In genomic region chr7:30740417-30741181, GRCh38 we compare ENCODE assay signal across 9 cellular contexts. TPM values are rescaled to one million over a fixed set of nuclear protein-coding genes. Genes with fewer than 3 reads are reported as not detected.
DNase-seq lines count a peak whose midpoint lies in the region; ATAC-seq and TF ChIP-seq lines count a peak whose summit lies in the region.
"Had no signal": no experiment of that assay in that cellular context is flagged by ENCODE, and none has a peak within 500 bp of the region (broad histone marks: within the 10 kb centered on the region; RNA-seq: fewer than 3 reads in every experiment).

No MANE protein-coding gene starts in this region.

- H3F3A ChIP-seq in PC-9 (ENCODE audit: insufficient read depth, low read depth) (no peaks in the 10 kb centered on the region), neural progenitor cell (ENCODE audit: low read depth) (no peaks in the 10 kb centered on the region)

- TF ChIP-seq EP300 in Ishikawa (IDR thresholded peaks at IDR 0.05; ENCODE audit: borderline replicate concordance) = no peak

- H3K4me1 ChIP-seq in A673 (ENCODE audit: insufficient read depth, low read length, poor library complexity, severe bottlenecking) = no peaks in the 10 kb centered on the region
- H3K4me1 ChIP-seq in PC-9 (replicated peaks; ENCODE audit: insufficient read depth) = 0 out of 2 replicates have a peak, but pooled peaks cover 4% of the 10 kb centered on the region
- no peaks in the 10 kb centered on the region for H3K4me1 ChIP-seq in fibroblast of lung (ENCODE audit: control insufficient read depth, extremely low read depth, insufficient read depth, low read length)
- H3K4me1 ChIP-seq in neural progenitor cell = no peaks in the 10 kb centered on the region

- H3K36me3 ChIP-seq in A673 (ENCODE audit: insufficient read depth, low read length, poor library complexity, severe bottlenecking) (no peaks in the 10 kb centered on the region), PC-9 (ENCODE audit: low read depth) (no peaks in the 10 kb centered on the region), fibroblast of lung (ENCODE audit: control insufficient read depth, insufficient read depth, low read length) (no peaks in the 10 kb centered on the region), neural progenitor cell (no peaks in the 10 kb centered on the region)

- H3K4me1 Mint-ChIP-seq in activated T-cell treated with anti-CD3 and anti-CD28 coated beads, Interleukin-2, amount 50 U/mL, for 72 hours (ENCODE audit: low read depth) = peaks cover 32% of the 10 kb centered on the region
- no peaks in the 10 kb centered on the region for H3K4me1 Mint-ChIP-seq in neural progenitor cell

- peaks cover 0 to 3% of the 10 kb centered on the region in 2 donors for H3K36me3 Mint-ChIP-seq in activated T-cell treated with anti-CD3 and anti-CD28 coated beads, Interleukin-2, amount 50 U/mL, for 72 hours (ENCODE audit: insufficient read depth in 2 of 2)
- H3K36me3 Mint-ChIP-seq in neural progenitor cell = no peaks in the 10 kb centered on the region

- H3K9me3 Mint-ChIP-seq in activated T-cell treated with anti-CD3 and anti-CD28 coated beads, Interleukin-2, amount 50 U/mL, for 72 hours = peaks cover 0 to 2% of the 10 kb centered on the region in 2 donors
- peaks cover under 1% of the 10 kb centered on the region for H3K9me3 Mint-ChIP-seq in neural progenitor cell
- H3K9me3 Mint-ChIP-seq: stimulated activated naive CD8-positive, alpha-beta T cell treated with anti-CD3 and anti-CD28 coated beads, Interleukin-15, Interleukin-2, amounts not matched to agents 100 ng/mL and 50 ng/mL, for 24 hours had no signal

- no peak overlapping the region for H3K27ac Mint-ChIP-seq in activated T-cell treated with anti-CD3 and anti-CD28 coated beads, Interleukin-2, amount 50 U/mL, for 72 hours
- H3K27ac Mint-ChIP-seq in neural progenitor cell = no peak overlapping the region
- H3K27ac Mint-ChIP-seq: stimulated activated naive CD8-positive, alpha-beta T cell treated with anti-CD3 and anti-CD28 coated beads, Interleukin-15, Interleukin-2, amounts not matched to agents 100 ng/mL and 50 ng/mL, for 24 hours had no signal

- H4K20me1 ChIP-seq in PC-9 (ENCODE audit: insufficient read depth) = no peaks in the 10 kb centered on the region
- H4K20me1 ChIP-seq in fibroblast of lung (ENCODE audit: control insufficient read depth, extremely low read depth, insufficient read depth, low read length) = no peaks in the 10 kb centered on the region
- H4K20me1 ChIP-seq in neural progenitor cell (ENCODE audit: low read depth) = peaks cover 4% of the 10 kb centered on the region

- TF ChIP-seq CTCF in A673 (conservative IDR thresholded peaks at IDR 0.05; ENCODE audit: low read depth, low read length) (peak; percentile 97), PC-9 (conservative IDR thresholded peaks at IDR 0.05) (peak; percentile 100), fibroblast of lung (conservative IDR thresholded peaks at IDR 0.05 in 1 of 2, IDR thresholded peaks at IDR 0.05 in 1 of 2; ENCODE audit: low read depth in 1 of 2, low read length in 2 of 2) (peak; percentile 99), neural progenitor cell (IDR thresholded peaks at IDR 0.05) (peak; percentile 99)

- H3K9me3 ChIP-seq in A673 (ENCODE audit: low read depth, low read length, poor library complexity, severe bottlenecking) (no peaks in the 10 kb centered on the region), PC-9 (ENCODE audit: insufficient read depth, low read depth) (no peaks in the 10 kb centered on the region), fibroblast of lung (ENCODE audit: control insufficient read depth, insufficient read depth, low read depth, low read length) (no peaks in the 10 kb centered on the region), neural progenitor cell (ENCODE audit: low read depth) (no peaks in the 10 kb centered on the region)

- no peak overlapping the region for H2AFZ ChIP-seq in PC-9
- no peak overlapping the region for H2AFZ ChIP-seq in fibroblast of lung (ENCODE audit: low read length)
- H2AFZ ChIP-seq in neural progenitor cell (replicated peaks) = no peak overlapping the region

- H3K27ac ChIP-seq in A673 (ENCODE audit: low read depth, low read length, poor library complexity, severe bottlenecking) (no peak overlapping the region), PC-9 (no peak overlapping the region), fibroblast of lung (ENCODE audit: insufficient read depth, low read length) (no peak overlapping the region), neural progenitor cell (no peak overlapping the region)

- H3K27me3 Mint-ChIP-seq in activated T-cell treated with anti-CD3 and anti-CD28 coated beads, Interleukin-2, amount 50 U/mL, for 72 hours (ENCODE audit: low read depth) = no peaks in the 10 kb centered on the region
- peaks cover 9% of the 10 kb centered on the region for H3K27me3 Mint-ChIP-seq in neural progenitor cell (ENCODE audit: insufficient read depth, low read depth)
- H3K27me3 Mint-ChIP-seq: stimulated activated naive CD8-positive, alpha-beta T cell treated with anti-CD3 and anti-CD28 coated beads, Interleukin-15, Interleukin-2, amounts not matched to agents 100 ng/mL and 50 ng/mL, for 24 hours had no signal

- no peak overlapping the region for H3K4me3 Mint-ChIP-seq in activated T-cell treated with anti-CD3 and anti-CD28 coated beads, Interleukin-2, amount 50 U/mL, for 72 hours
- H3K4me3 Mint-ChIP-seq in neural progenitor cell = no peak overlapping the region
- H3K4me3 Mint-ChIP-seq: stimulated activated naive CD8-positive, alpha-beta T cell treated with anti-CD3 and anti-CD28 coated beads, Interleukin-15, Interleukin-2, amounts not matched to agents 100 ng/mL and 50 ng/mL, for 24 hours had no signal

- no TSS peak for BruUV-seq in A673 (replicated peaks; lab: Mats Ljungman, UMichigan)
- no TSS peak for BruUV-seq in PC-9 (replicated peaks; lab: Mats Ljungman, UMichigan)

- no peak overlapping the region for H3K9ac ChIP-seq in fibroblast of lung (ENCODE audit: insufficient read depth, low read length)
- H3K9ac ChIP-seq in neural progenitor cell = no peak overlapping the region

- DNase-seq in A673 (ENCODE audit: low spot score) (peak; percentile 73), PC-9 (peak; percentile 63 to 85), fibroblast of lung (ENCODE audit: low read depth in 2 of 2) (peak; percentile 34 to 60), neural progenitor cell (ENCODE audit: low spot score) (peak; percentile 80), stromal cell of bone marrow (ENCODE audit: low read depth) (peak; percentile 27)
- DNase-seq in activated T-cell treated with anti-CD3 and anti-CD28 coated beads, Interleukin-2, amount 50 U/mL, for 72 hours = peak; percentile 79 to 84

- TF ChIP-seq RAD21 in Ishikawa (IDR thresholded peaks at IDR 0.05; ENCODE audit: low read depth) = peak; percentile 97

- intact Hi-C loops in A673 (cut with micrococcal nuclease; ENCODE audit: unreplicated experiment) (loop anchor here (2.0 to 10.0 kb wide), 4 partner anchors 116 to 464 kb away; no protein-coding TSS in a partner anchor), PC-9 (cut with micrococcal nuclease; ENCODE audit: unreplicated experiment) (loop anchor here (1.0 to 10.0 kb wide), 8 partner anchors 58 to 1818 kb away; partner anchors contain the start of gene CRHR2)

- no peaks in the 10 kb centered on the region for H3K27me3 ChIP-seq in A673 (replicated peaks; ENCODE audit: insufficient read depth, low read depth, low read length, poor library complexity)
- peaks cover 35% of the 10 kb centered on the region for H3K27me3 ChIP-seq in PC-9 (ENCODE audit: insufficient read depth, low read depth)
- peaks cover 16% of the 10 kb centered on the region for H3K27me3 ChIP-seq in fibroblast of lung (ENCODE audit: control insufficient read depth, insufficient read depth, low read length)
- H3K27me3 ChIP-seq in neural progenitor cell = no peaks in the 10 kb centered on the region

- H3K79me2 ChIP-seq in PC-9 (ENCODE audit: low read depth) = no peaks in the 10 kb centered on the region
- no peaks in the 10 kb centered on the region for H3K79me2 ChIP-seq in fibroblast of lung (ENCODE audit: control insufficient read depth, insufficient read depth, low read length)
- H3K79me2 ChIP-seq in neural progenitor cell (ENCODE audit: low read depth) = no peaks in the 10 kb centered on the region

- H3K4me3 ChIP-seq in A673 (ENCODE audit: low read depth, low read length, poor library complexity, severe bottlenecking) = no peak overlapping the region
- no peak overlapping the region for H3K4me3 ChIP-seq in PC-9
- H3K4me3 ChIP-seq in fibroblast of lung (replicated peaks in 1 of 4; ENCODE audit: control extremely low read depth in 1 of 4, insufficient read depth in 1 of 4, low read depth in 3 of 4, low read length in 4 of 4) = no peak overlapping the region
- no peak overlapping the region for H3K4me3 ChIP-seq in neural progenitor cell

- H3K9me2 ChIP-seq in PC-9 (ENCODE audit: insufficient read depth) = no peaks in the 10 kb centered on the region

- POLR2A ChIA-PET in A673 (lab: Charles Lee; ENCODE audit: low non-redundant PET) (no interaction called here), PC-9 (lab: Charles Lee; ENCODE audit: unreplicated experiment) (interaction anchor here (1.0 kb wide), 1 partner anchor 23 kb away, joined by 4 read pairs; no protein-coding TSS in a partner anchor)

- CTCF ChIA-PET in A673 (lab: Charles Lee) = interaction anchor here (1.0 to 1.4 kb wide), 2 partner anchors 54 to 465 kb away, joined by 3 to 5 read pairs; no protein-coding TSS in a partner anchor
- CTCF ChIA-PET in PC-9 (lab: Charles Lee) = interaction anchor here (0.5 to 1.4 kb wide), 4 partner anchors 29 to 190 kb away, joined by 3 to 6 read pairs (median 4); no protein-coding TSS in a partner anchor

- H3K4me2 ChIP-seq in PC-9 (0 out of 2 replicates have a peak overlapping the region, but pooled peaks have one; percentile 10), fibroblast of lung (ENCODE audit: extremely low read depth, insufficient read depth, low read length) (no peak overlapping the region), neural progenitor cell (no peak overlapping the region)

- peak; percentile 53 for ATAC-seq in GM18519 (IDR thresholded peaks at IDR 0.05; ENCODE audit: low FRiP score, unreplicated experiment)
- ATAC-seq in activated T-cell treated with anti-CD3 and anti-CD28 coated beads, Interleukin-2, amount 50 U/mL, for 72 hours (replicated peaks in 1 of 2) = peak; percentile 62 to 64

RNA-seq across cellular contexts. Expression of gene INMT, which starts 11.3 kb away (rescaled TPM):
- total RNA-seq in A673 (2021) = 0.11 and 0.17 TPM in 2 replicates
- total RNA-seq in PC-9 (2021) = not detected in 2 replicates
- under 1 TPM in 1 of 2 donors, not detected in 1; 0.53 TPM for total RNA-seq in activated T-cell treated with anti-CD3 and anti-CD28 coated beads, Interleukin-2, amount 50 U/mL, for 72 hours
- total RNA-seq in fibroblast of lung = 17.5 and 75.8 TPM in 2 replicates
- 37.0 and 237 TPM in 2 replicates for polyA plus RNA-seq in fibroblast of lung
- polyA plus RNA-seq in fibroblast of lung (2012) = 26.5 and 169 TPM in 2 replicates
- 26.1 and 211 TPM in 2 replicates for polyA minus RNA-seq in fibroblast of lung (ENCODE audit: low replicate concordance)
- total RNA-seq in neural progenitor cell (ENCODE audit: low replicate concordance) = 5.0 and 7.8 TPM in 2 replicates

RNA-seq across cellular contexts. Expression of gene MINDY4, which starts 30.6 kb away (rescaled TPM):
- total RNA-seq in A673 (2021) (3.8 and 4.0 TPM in 2 replicates), PC-9 (2021) (11.5 and 14.8 TPM in 2 replicates), fibroblast of lung (4.1 and 6.1 TPM in 2 replicates), neural progenitor cell (ENCODE audit: low replicate concordance) (5.2 and 5.9 TPM in 2 replicates)
- total RNA-seq in activated T-cell treated with anti-CD3 and anti-CD28 coated beads, Interleukin-2, amount 50 U/mL, for 72 hours = 1 to 10 TPM; 1.1 to 1.9 TPM
- polyA plus RNA-seq in fibroblast of lung = 3.9 and 6.3 TPM in 2 replicates
- polyA plus RNA-seq in fibroblast of lung (2012) = 6.4 and 11.1 TPM in 2 replicates
- 11.8 and 32.0 TPM in 2 replicates for polyA minus RNA-seq in fibroblast of lung (ENCODE audit: low replicate concordance)

RNA-seq across cellular contexts. Expression of gene CRHR2, which starts 58.3 kb away (rescaled TPM):
- not detected in 2 replicates for total RNA-seq in A673 (2021)
- not detected in 2 replicates for total RNA-seq in PC-9 (2021)
- total RNA-seq in activated T-cell treated with anti-CD3 and anti-CD28 coated beads, Interleukin-2, amount 50 U/mL, for 72 hours = not detected
- total RNA-seq in fibroblast of lung = not detected in 2 replicates
- not detected in 2 replicates for polyA plus RNA-seq in fibroblast of lung
- polyA plus RNA-seq in fibroblast of lung (2012) = not detected in 2 replicates
- polyA minus RNA-seq in fibroblast of lung (ENCODE audit: low replicate concordance) = not detected in 2 replicates
- 0.19 TPM in 1 of 2 replicates, not detected in the other for total RNA-seq in neural progenitor cell (ENCODE audit: low replicate concordance)

Comparison
In these comparisons a context has a peak if more than half of its experiments do, and no peak if none do; other contexts are left out.
1. DNase-seq: peak in every context shown above with its lines; median percentile 82 in activated T-cell treated with anti-CD3 and anti-CD28 coated beads, Interleukin-2, amount 50 U/mL, for 72 hours; 80 in neural progenitor cell; 74 in PC-9; 73 in A673; 47 in fibroblast of lung; 27 in stromal cell of bone marrow.